ENCODE assay signal across 26 cellular contexts in the genomic region with DNA sequence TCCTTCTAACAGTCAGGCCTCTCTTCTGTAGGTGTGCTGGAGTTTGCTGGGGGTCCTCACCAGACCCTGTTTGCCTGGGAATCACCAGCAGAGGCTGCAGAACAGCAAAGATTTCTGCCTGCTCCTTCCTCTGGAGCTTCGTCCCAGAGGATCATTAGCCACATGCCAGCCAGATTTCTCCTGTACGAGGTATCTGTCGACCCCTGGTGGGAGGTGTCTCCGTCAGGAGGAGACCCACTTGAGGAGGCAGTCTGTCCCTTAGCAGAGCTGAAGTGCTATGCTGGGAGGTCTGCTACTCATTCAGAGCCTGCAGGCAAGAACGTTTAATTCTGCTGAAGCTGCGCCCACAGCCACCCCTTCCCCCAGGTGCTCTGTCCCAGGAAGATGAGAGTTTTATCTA.
"Had no signal": no experiment of that assay in that cellular context is flagged by ENCODE, and none has a peak within 500 bp of the region (broad histone marks: within the 10 kb centered on the region; RNA-seq: fewer than 3 reads in every experiment).

No MANE protein-coding gene starts in this region.

- FAIRE-seq: endothelial cell of umbilical vein, kidney had no signal

- DNase-seq: colonic mucosa; effector CD8-positive, alpha-beta T cell; foreskin melanocyte; head of caudate nucleus; kidney; mesenchymal stem cell; midbrain; naive thymus-derived CD4-positive, alpha-beta T cell; nucleus accumbens; stimulated activated CD4-positive, alpha-beta T cell treated with anti-CD3 and anti-CD28 coated beads, Interleukin-12 subunit alpha, Interleukin-12 subunit beta, amount 100 ng/mL, for 4 hours; stimulated activated CD4-positive, alpha-beta T cell treated with anti-CD3 and anti-CD28 coated beads, Interleukin-1b, Interleukin-23, amount 100 ng/mL, for 48 hours; stimulated activated CD4-positive, alpha-beta T cell treated with anti-CD3 and anti-CD28 coated beads, Interleukin-4, amount 100 ng/mL, for 1 hour; stimulated activated CD8-positive, alpha-beta memory T cell treated with anti-CD3 and anti-CD28 coated beads, Interleukin-4, amount 100 ng/mL, for 48 hours; stimulated activated naive CD4-positive, alpha-beta T cell treated with Interleukin-2 at 50 U/mL for 16 hours; stomach; thyroid gland; trophoblast cell had no signal

- H2AFZ ChIP-seq: neural progenitor cell had no signal

- H3K36me3 Mint-ChIP-seq: naive thymus-derived CD4-positive, alpha-beta T cell had no signal

- H3K36me3 ChIP-seq: colonic mucosa, esophagus muscularis mucosa, neural progenitor cell, prostate gland, right atrium auricular region, stomach, thyroid gland, vagina had no signal

- H3K9me3 ChIP-seq: colonic mucosa, prostate gland, thyroid gland, vagina had no signal

- H3K4me2 ChIP-seq: neural progenitor cell, smooth muscle cell had no signal

- H3K4me3 ChIP-seq: colonic mucosa, esophagus muscularis mucosa, neural progenitor cell, prostate gland, right atrium auricular region, smooth muscle cell, stomach, thyroid gland, vagina had no signal

- H3K27me3 Mint-ChIP-seq: dendritic cell treated with granulocyte-macrophage colony-stimulating factor and Interleukin-4, amounts not matched to agents 40 ng/mL and 50 ng/mL, for 4 days; naive thymus-derived CD4-positive, alpha-beta T cell had no signal

- H3K27ac Mint-ChIP-seq: dendritic cell treated with granulocyte-macrophage colony-stimulating factor and Interleukin-4, amounts not matched to agents 40 ng/mL and 50 ng/mL, for 4 days; naive thymus-derived CD4-positive, alpha-beta T cell; nephron; neural progenitor cell had no signal

- H3K4me3 Mint-ChIP-seq: dendritic cell treated with granulocyte-macrophage colony-stimulating factor and Interleukin-4, amounts not matched to agents 40 ng/mL and 50 ng/mL, for 4 days; naive thymus-derived CD4-positive, alpha-beta T cell; nephron; neural progenitor cell had no signal

- H3K27me3 ChIP-seq: colonic mucosa, esophagus muscularis mucosa, neural progenitor cell, right atrium auricular region, stomach, thyroid gland, vagina had no signal

- H3K9ac ChIP-seq: neural progenitor cell had no signal

- H3K4me1 ChIP-seq: colonic mucosa, esophagus muscularis mucosa, neural progenitor cell, prostate gland, right atrium auricular region, stomach, thyroid gland, vagina had no signal

- H3K27ac ChIP-seq: colonic mucosa, esophagus muscularis mucosa, neural progenitor cell, prostate gland, right atrium auricular region, stomach, thyroid gland, vagina had no signal

- H3K4me1 Mint-ChIP-seq: naive thymus-derived CD4-positive, alpha-beta T cell; nephron; neural progenitor cell had no signal
